Comparison of ENCODE assay signal across 21 cellular contexts in the genomic region with DNA sequence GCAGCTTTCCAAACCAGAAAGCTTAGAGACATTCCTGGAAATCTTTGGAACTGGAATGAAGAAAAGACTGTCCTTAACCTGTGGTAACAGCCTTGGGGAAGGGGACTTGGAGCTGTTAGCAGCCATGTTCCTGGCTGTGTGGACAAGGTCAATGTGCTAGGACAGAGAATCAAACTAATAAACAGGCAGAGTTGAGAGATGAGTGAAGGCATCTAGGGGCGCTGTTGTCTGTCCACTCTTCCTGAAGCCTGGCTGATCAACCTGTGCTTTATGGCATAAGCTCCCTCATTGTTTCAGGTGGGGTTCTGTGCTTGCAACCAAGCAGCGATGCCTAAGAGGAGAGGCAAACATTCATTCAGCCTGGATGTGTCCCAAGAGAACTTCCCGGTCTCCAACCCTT. TPM values are rescaled to one million over a fixed set of nuclear protein-coding genes. Genes with fewer than 3 reads are reported as not detected.
"Had no signal": no experiment of that assay in that cellular context is flagged by ENCODE, and none has a peak within 500 bp of the region (broad histone marks: within the 10 kb centered on the region; RNA-seq: fewer than 3 reads in every experiment).

No MANE protein-coding gene starts in this region.

- FAIRE-seq: TTC549 had no signal

- ATAC-seq: activated CD4-positive, alpha-beta T cell treated with anti-CD3 and anti-CD28 coated beads for 36 hours; activated CD8-positive, alpha-beta T cell treated with anti-CD3 and anti-CD28 coated beads for 36 hours; T-helper 17 cell had no signal

- H3K27me3 ChIP-seq: brain microvascular endothelial cell had no signal

- H3K36me3 Mint-ChIP-seq: activated naive CD4-positive, alpha-beta T cell treated with anti-CD3 and anti-CD28 coated beads, Interleukin-2, amount 10 ng/mL, durations not matched to agents 7 days and 5 days; activated naive CD8-positive, alpha-beta T cell treated with anti-CD3 and anti-CD28 coated beads for 36 hours had no signal

- DNase-seq: activated CD4-positive, alpha-beta T cell treated with anti-CD3 and anti-CD28 coated beads for 36 hours; activated CD8-positive, alpha-beta memory T cell treated with anti-CD3 and anti-CD28 coated beads, Interleukin-2, amount 50 U/mL, for 4 hours; activated CD8-positive, alpha-beta T cell treated with anti-CD3 and anti-CD28 coated beads for 36 hours; activated gamma-delta T cell treated with Interleukin-2 at 50 U/mL for 16 hours; activated naive CD4-positive, alpha-beta T cell treated with anti-CD3 and anti-CD28 coated beads, Interleukin-2, amount 10 ng/mL, durations not matched to agents 7 days and 5 days; activated naive CD8-positive, alpha-beta T cell treated with anti-CD3 and anti-CD28 coated beads for 36 hours; activated T-cell treated with anti-CD3 and anti-CD28 coated beads, Interleukin-2, amount 50 U/mL, for 72 hours; brain microvascular endothelial cell; caudate nucleus; Kasumi-1; NCI-H1105 treated with DMSO at 0.1 percent for 48 hours; NCI-H1436 treated with DMSO at 0.1 percent for 48 hours; NCI-H187; NCI-H2081; NCI-H446; NCI-H524; SIG-M5; T-helper 17 cell; T-helper 9 cell had no signal

- H3K27ac Mint-ChIP-seq: activated CD4-positive, alpha-beta T cell treated with anti-CD3 and anti-CD28 coated beads for 36 hours; activated CD8-positive, alpha-beta T cell treated with anti-CD3 and anti-CD28 coated beads for 36 hours; activated naive CD4-positive, alpha-beta T cell treated with anti-CD3 and anti-CD28 coated beads, Interleukin-2, amount 10 ng/mL, durations not matched to agents 7 days and 5 days; activated naive CD8-positive, alpha-beta T cell treated with anti-CD3 and anti-CD28 coated beads for 36 hours; activated T-cell treated with anti-CD3 and anti-CD28 coated beads, Interleukin-2, amount 50 U/mL, for 72 hours; activated T-helper 2 cell treated with anti-CD3 and anti-CD28 coated beads, Interferon-gamma antibody, Interleukin-2, Interleukin-4, amounts not matched to agents 10 μg/mL and 5 μg/mL and 100 μg/mL, durations not matched to agents 14 hours and 24 hours and 36 hours; T-helper 17 cell had no signal

- H3K27ac ChIP-seq: brain microvascular endothelial cell had no signal

- H3K4me3 Mint-ChIP-seq: activated CD4-positive, alpha-beta T cell treated with anti-CD3 and anti-CD28 coated beads for 36 hours; activated CD8-positive, alpha-beta T cell treated with anti-CD3 and anti-CD28 coated beads for 36 hours; activated naive CD4-positive, alpha-beta T cell treated with anti-CD3 and anti-CD28 coated beads, Interleukin-2, amount 10 ng/mL, durations not matched to agents 7 days and 5 days; activated naive CD8-positive, alpha-beta T cell treated with anti-CD3 and anti-CD28 coated beads for 36 hours; activated T-cell treated with anti-CD3 and anti-CD28 coated beads, Interleukin-2, amount 50 U/mL, for 72 hours; T-helper 17 cell had no signal

- H3K36me3 ChIP-seq: brain microvascular endothelial cell had no signal

- H3K4me1 Mint-ChIP-seq: activated naive CD4-positive, alpha-beta T cell treated with anti-CD3 and anti-CD28 coated beads, Interleukin-2, amount 10 ng/mL, durations not matched to agents 7 days and 5 days; T-helper 17 cell had no signal

- H3K9me3 Mint-ChIP-seq: activated CD8-positive, alpha-beta T cell treated with anti-CD3 and anti-CD28 coated beads for 36 hours; activated naive CD4-positive, alpha-beta T cell treated with anti-CD3 and anti-CD28 coated beads, Interleukin-2, amount 10 ng/mL, durations not matched to agents 7 days and 5 days had no signal

RNA-seq across cellular contexts. Expression of gene ZNF860, which starts 19.3 kb away (rescaled TPM):
- total RNA-seq: activated CD8-positive, alpha-beta T cell treated with anti-CD3 and anti-CD28 coated beads for 36 hours had no signal
